22 cellular contexts compared by ENCODE assay signal in the genomic region with DNA sequence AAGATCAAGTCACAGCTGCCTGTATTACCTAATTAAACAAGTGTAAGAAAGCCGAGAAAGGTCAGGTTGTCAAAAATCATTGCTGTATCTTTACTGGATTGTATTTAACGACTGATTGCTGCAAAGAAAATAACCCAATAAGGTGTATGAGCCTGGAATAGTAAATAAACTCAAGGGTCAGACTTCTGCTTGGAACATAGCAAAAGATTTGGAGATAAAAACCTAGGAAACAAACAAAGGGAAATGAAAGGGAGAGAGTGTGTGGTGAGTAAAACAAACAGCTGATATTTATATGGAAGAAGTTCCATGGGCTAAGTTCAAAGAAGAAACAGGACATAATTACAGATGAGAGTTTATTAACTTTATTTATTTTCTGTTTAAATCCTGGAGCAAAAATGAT.
"Had no signal": no experiment of that assay in that cellular context is flagged by ENCODE, and none has a peak within 500 bp of the region (broad histone marks: within the 10 kb centered on the region; RNA-seq: fewer than 3 reads in every experiment).

No MANE protein-coding gene starts in this region.

- DNase-seq: activated CD4-positive, alpha-beta memory T cell treated with anti-CD3 and anti-CD28 coated beads, Interleukin-2, amount 10 ng/mL, durations not matched to agents 7 days and 5 days; activated CD4-positive, alpha-beta T cell treated with anti-CD3 and anti-CD28 coated beads, Interleukin-2, amount 10 ng/mL, durations not matched to agents 7 days and 5 days; activated CD8-positive, alpha-beta memory T cell treated with anti-CD3 and anti-CD28 coated beads, Interleukin-2, amount 50 U/mL, for 48 hours; activated gamma-delta T cell; activated naive CD4-positive, alpha-beta T cell treated with anti-CD3 and anti-CD28 coated beads, Interleukin-2, amount 10 ng/mL, durations not matched to agents 7 days and 5 days; activated naive CD8-positive, alpha-beta T cell treated with anti-CD3 and anti-CD28 coated beads, Interleukin-2, amount 10 ng/mL, durations not matched to agents 7 days and 5 days; activated T-cell treated with anti-CD3 and anti-CD28 coated beads, Interleukin-2, amount 50 U/mL, for 24 hours; cerebellar nuclear complex; colonic mucosa; effector CD8-positive, alpha-beta T cell; esophagus squamous epithelium; foreskin melanocyte; heart right ventricle; naive B cell; nephron progenitor cell; ovary; right lobe of liver; stimulated activated CD4-positive, alpha-beta T cell treated with anti-CD3 and anti-CD28 coated beads, Interleukin-2, amount 100 ng/mL, for 48 hours; stimulated activated naive CD8-positive, alpha-beta T cell treated with anti-CD3 and anti-CD28 coated beads, Interleukin-15, Interleukin-2, amounts not matched to agents 100 U/mL and 50 U/mL, for 24 hours; testis; transverse colon; WERI-Rb-1 had no signal
